1 cellular context compared by ENCODE assay signal in genomic region chr6:157822221-157823000, GRCh38.
A peak's percentile ranks its signal among the peaks of the same experiment; 100 is the strongest.
TF ChIP-seq lines count a peak whose summit lies in the region.

No MANE protein-coding gene starts in this region.

TF ChIP-seq in K562, 482 proteins besides CTCF, POLR2A, EP300 and RAD21 (continued from another document and continues in another):
- TF ChIP-seq CREB3 (tag; conservative IDR thresholded peaks at IDR 0.05; ENCODE audit: low read depth): peak; percentile 79; the same call in 1 of the 2 replicates
- 0 out of 2 replicates have a peak, but pooled peaks have one; percentile 5 for TF ChIP-seq FOXO4 (CRISPR knock-in tag; IDR thresholded peaks at IDR 0.05)
- 0 out of 2 replicates have a peak, but pooled peaks have one; percentile 40 for TF ChIP-seq TAF7 (tag; IDR thresholded peaks at IDR 0.05)
- 0 out of 2 replicates have a peak, but pooled peaks have one; percentile 30 for TF ChIP-seq KDM2B (CRISPR knock-in tag; IDR thresholded peaks at IDR 0.05)
- TF ChIP-seq TCF15 (CRISPR knock-in tag; IDR thresholded peaks at IDR 0.05): no peak
- peak; percentile 41; the same call in 1 of the 2 replicates for TF ChIP-seq KLF6 (CRISPR knock-in tag; IDR thresholded peaks at IDR 0.05; ENCODE audit: borderline replicate concordance)
- peak; percentile 80 for TF ChIP-seq RBFOX2 (IDR thresholded peaks at IDR 0.05; ENCODE audit: low read depth, low read length)
- TF ChIP-seq KDM5B (IDR thresholded peaks at IDR 0.05; ENCODE audit: insufficient replicate concordance, low read depth, low read length): peak; percentile 43
- 0 out of 2 replicates have a peak, but pooled peaks have one; percentile 28 for TF ChIP-seq RFX7 (CRISPR knock-in tag; IDR thresholded peaks at IDR 0.05)
- TF ChIP-seq MGA (IDR thresholded peaks at IDR 0.05): peak; percentile 97
- TF ChIP-seq NR4A1 (CRISPR knock-in tag; IDR thresholded peaks at IDR 0.05): peak; percentile 79; the same call in 1 of the 2 replicates
- peak; percentile 83 for TF ChIP-seq NR4A1 (tag; IDR thresholded peaks at IDR 0.05)
- no peak for TF ChIP-seq PML (IDR thresholded peaks at IDR 0.05; ENCODE audit: low read length)
- TF ChIP-seq SNIP1 (IDR thresholded peaks at IDR 0.05; ENCODE audit: low read depth): no peak
- TF ChIP-seq ARID3A (IDR thresholded peaks at IDR 0.05; ENCODE audit: borderline replicate concordance, low read depth, low read length): no peak
- TF ChIP-seq GABPB1 (CRISPR knock-in tag; IDR thresholded peaks at IDR 0.05): peak; percentile 49
- peak; percentile 60; the same call in 1 of the 2 replicates for TF ChIP-seq KLF13 (tag; IDR thresholded peaks at IDR 0.05; ENCODE audit: borderline replicate concordance, low read depth)
- TF ChIP-seq NEUROD1 (IDR thresholded peaks at IDR 0.05; ENCODE audit: borderline replicate concordance, low read depth, low read length, partially characterized antibody): no peak
- no peak for TF ChIP-seq PRDM10 (IDR thresholded peaks at IDR 0.05; ENCODE audit: partially characterized antibody)
- TF ChIP-seq E2F6 (IDR thresholded peaks at IDR 0.05; ENCODE audit: borderline replicate concordance in 1 of 2, extremely low read depth in 1 of 2, insufficient read depth in 1 of 2, insufficient read length in 1 of 2, low read depth in 1 of 2, low read length in 1 of 2, poor library complexity in 1 of 2, severe bottlenecking in 1 of 2): peak; percentile 80 to 89
- no peak for TF ChIP-seq RUNX1 (IDR thresholded peaks at IDR 0.05; ENCODE audit: low read depth)
- no peak for TF ChIP-seq SIN3B (IDR thresholded peaks at IDR 0.05; ENCODE audit: low read depth)
- no peak for TF ChIP-seq NR0B1 (IDR thresholded peaks at IDR 0.05; ENCODE audit: partially characterized antibody)
- TF ChIP-seq NR2C2 (CRISPR knock-in tag; IDR thresholded peaks at IDR 0.05): no peak
- TF ChIP-seq NR2C2 (tag; IDR thresholded peaks at IDR 0.05): peak; percentile 76; the same call in 1 of the 2 replicates
- TF ChIP-seq FOXK2 (conservative IDR thresholded peaks at IDR 0.05 in 1 of 2, IDR thresholded peaks at IDR 0.05 in 1 of 2; ENCODE audit: low read depth in 2 of 2): 0 out of 4 replicates have a peak, but pooled peaks of 1 of the 2 experiments have one; percentile 29
- peak; percentile 58 to 63; a peak in 2 of 4 replicates for TF ChIP-seq TEAD1 (CRISPR knock-in tag; IDR thresholded peaks at IDR 0.05)
- TF ChIP-seq ZNF263 (CRISPR knock-in tag; IDR thresholded peaks at IDR 0.05; ENCODE audit: borderline replicate concordance): peak; percentile 50; the same call in 1 of the 2 replicates
- 0 out of 4 replicates have a peak, but pooled peaks of 1 of the 2 experiments have one; percentile 37 for TF ChIP-seq MLX (CRISPR knock-in tag; conservative IDR thresholded peaks at IDR 0.05)
- peak; percentile 42 for TF ChIP-seq RBBP5 (IDR thresholded peaks at IDR 0.05; ENCODE audit: borderline replicate concordance, insufficient read depth, low read length, poor library complexity, severe bottlenecking)
